Comparison of ENCODE assay signal across 9 cellular contexts in the genomic region with DNA sequence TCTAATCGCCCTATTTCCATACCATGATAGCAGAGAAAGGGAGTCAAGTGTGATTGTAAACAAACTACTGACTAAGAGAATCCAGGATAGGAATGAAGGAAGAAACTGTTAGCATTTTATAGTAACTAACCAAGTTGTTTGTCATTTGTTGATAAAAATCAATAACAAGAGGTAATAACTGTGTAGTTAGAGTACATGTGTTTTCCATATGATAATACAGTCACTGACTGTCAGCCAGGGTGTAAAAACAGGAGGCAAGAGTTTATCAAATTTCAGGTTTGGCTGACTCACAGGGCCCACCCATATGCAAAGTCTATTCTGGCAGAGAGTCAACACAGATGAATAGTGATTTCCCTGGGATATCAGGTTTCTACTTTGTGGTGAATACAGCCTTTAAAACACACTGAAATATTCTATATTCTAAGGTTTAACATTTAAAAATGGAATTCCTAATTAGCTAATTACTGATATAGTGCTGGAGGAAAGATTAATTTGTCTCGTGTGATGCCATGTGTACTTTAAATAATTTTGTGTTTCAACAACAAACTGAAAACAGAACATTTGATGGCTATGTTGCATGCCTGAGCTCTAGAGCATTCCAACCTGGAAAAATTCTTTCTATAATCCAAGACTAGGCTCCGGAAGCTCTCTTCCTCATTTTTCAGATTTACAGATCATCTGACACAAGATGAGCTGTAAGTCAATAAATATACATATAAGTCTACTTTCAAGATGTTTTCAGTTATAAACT. TPM values are rescaled to one million over a fixed set of nuclear protein-coding genes. Genes with fewer than 3 reads are reported as not detected.
DNase-seq lines count a peak whose midpoint lies in the region; FAIRE-seq and TF ChIP-seq lines count a peak whose summit lies in the region.
"Had no signal": no experiment of that assay in that cellular context is flagged by ENCODE, and none has a peak within 500 bp of the region (broad histone marks: within the 10 kb centered on the region; RNA-seq: fewer than 3 reads in every experiment).

No MANE protein-coding gene starts in this region.

- H3K9me3 ChIP-seq in adipocyte (ENCODE audit: control insufficient read depth, low read length) (no peaks in the 10 kb centered on the region), suprapubic skin (no peaks in the 10 kb centered on the region)

- no peak for TF ChIP-seq EP300 in suprapubic skin (IDR thresholded peaks at IDR 0.05)

- FAIRE-seq in GM18507 (lab: Jason Lieb, UNC), result peak; percentile 44

- DNase-seq in GM18507 (ENCODE audit: extremely low spot score, insufficient read length, low read depth) (no peak), NCI-H2029 (lab: John Stamatoyannopoulos, UW) (peak; percentile 45), adipocyte (ENCODE audit: low read depth) (peak; percentile 55), myocyte (ENCODE audit: low read depth) (peak; percentile 79), suprapubic skin (ENCODE audit: low spot score in 2 of 2) (no peak), GM10266 (ENCODE audit: extremely low spot score) (no peak), ureter (ENCODE audit: low spot score) (no peak)
- no peak for DNase-seq in central memory CD4-positive, alpha-beta T cell
- DNase-seq: activated B cell treated with CpG ODN at 0.5 μM for 24 hours had no signal

- H3K4me1 ChIP-seq in adipocyte (ENCODE audit: control insufficient read depth, insufficient read depth, low read length) (peaks cover 26% of the 10 kb centered on the region), suprapubic skin (peaks cover 19% of the 10 kb centered on the region)

- H3K27me3 ChIP-seq in adipocyte (replicated peaks; ENCODE audit: control insufficient read depth, insufficient read depth, low read length) (no peaks in the 10 kb centered on the region), suprapubic skin (no peaks in the 10 kb centered on the region)

- no peak overlapping the region for H3K9ac ChIP-seq in adipocyte (ENCODE audit: low read length)

- no peak overlapping the region for H3K27ac ChIP-seq in suprapubic skin

- no peak for TF ChIP-seq CTCF in suprapubic skin (IDR thresholded peaks at IDR 0.05)
- TF ChIP-seq CTCF in GM10266 (IDR thresholded peaks at IDR 0.05; ENCODE audit: control insufficient read depth, insufficient read depth, low read depth, missing control alignments), result no peak

- 40% methylated on average over 3 of the region's 3 CpGs for WGBS in suprapubic skin

- H3K4me3 ChIP-seq in adipocyte (ENCODE audit: low read length) (no peak overlapping the region), suprapubic skin (no peak overlapping the region)

- TF ChIP-seq POLR2A in suprapubic skin (IDR thresholded peaks at IDR 0.05), result no peak

- H3K36me3 ChIP-seq in adipocyte (ENCODE audit: control insufficient read depth, insufficient read depth, low read length, severe bottlenecking), result no peaks in the 10 kb centered on the region
- no peaks in the 10 kb centered on the region for H3K36me3 ChIP-seq in suprapubic skin

RNA-seq across cellular contexts. Expression of a gene that starts 6.0 kb away (rescaled TPM):
- total RNA-seq in myocyte (6.2 and 12.5 TPM in 2 replicates), suprapubic skin (10 to 100 TPM; 50.7 to 67.2 (median 60.3) TPM), ureter (31.4 TPM)
- 4.4 TPM for polyA plus RNA-seq in myocyte (2012)

Comparison
In these comparisons a context has a peak if more than half of its experiments do, and no peak if none do; other contexts are left out.
1. DNase-seq: peak in NCI-H2029 (single experiment), adipocyte (single experiment) and myocyte (single experiment); none in GM18507 (single experiment), central memory CD4-positive, alpha-beta T cell (single experiment), suprapubic skin (0 of 2), GM10266 (single experiment) and ureter (single experiment).